In genomic region chr9:106623558-106623957, GRCh38 we compare ENCODE assay signal across 40 cellular contexts.
"Had no signal": no experiment of that assay in that cellular context is flagged by ENCODE, and none has a peak within 500 bp of the region (broad histone marks: within the 10 kb centered on the region; RNA-seq: fewer than 3 reads in every experiment).

No MANE protein-coding gene starts in this region.

- DNase-seq: activated effector memory CD4-positive, alpha-beta T cell treated with anti-CD3 and anti-CD28 coated beads, Interleukin-2, amount 50 U/mL, for 16 hours; activated effector memory CD4-positive, alpha-beta T cell treated with Interleukin-2 at 50 U/mL for 16 hours; activated gamma-delta T cell; activated gamma-delta T cell treated with Interleukin-2 at 50 U/mL for 16 hours; activated naive CD4-positive, alpha-beta T cell treated with anti-CD3 and anti-CD28 coated beads for 36 hours; activated naive CD4-positive, alpha-beta T cell treated with anti-CD3 and anti-CD28 coated beads, Interleukin-2, amount 10 ng/mL, durations not matched to agents 7 days and 5 days; activated naive CD4-positive, alpha-beta T cell treated with anti-CD3 and anti-CD28 coated beads, Interleukin-2, amount 50 U/mL, for 16 hours; activated naive CD4-positive, alpha-beta T cell treated with Interleukin-2 at 50 U/mL for 16 hours; activated naive CD8-positive, alpha-beta T cell treated with anti-CD3 and anti-CD28 coated beads for 36 hours; activated naive CD8-positive, alpha-beta T cell treated with anti-CD3 and anti-CD28 coated beads, Interleukin-2, amount 10 ng/mL, durations not matched to agents 7 days and 5 days; activated naive CD8-positive, alpha-beta T cell treated with anti-CD3 and anti-CD28 coated beads, Interleukin-2, amount 50 U/mL, for 24 hours; activated T-cell treated with anti-CD3 and anti-CD28 coated beads for 4 hours; activated T-cell treated with anti-CD3 and anti-CD28 coated beads, Interleukin-2, amount 50 U/mL, for 1 hour; activated T-cell treated with anti-CD3 and anti-CD28 coated beads, Interleukin-2, amount 50 U/mL, for 24 hours; activated T-cell treated with anti-CD3 and anti-CD28 coated beads, Interleukin-2, amount 50 U/mL, for 4 hours; activated T-cell treated with anti-CD3 and anti-CD28 coated beads, Interleukin-2, amount 50 U/mL, for 48 hours; activated T-cell treated with anti-CD3 and anti-CD28 coated beads, Interleukin-2, amount 50 U/mL, for 72 hours; adrenal gland; amniotic stem cell; amygdala; anterior cingulate cortex; aorta; body of pancreas; brain microvascular endothelial cell; caudate nucleus; central memory CD4-positive, alpha-beta T cell; cerebellar nuclear complex had no signal

- H3K4me3 ChIP-seq: adrenal gland, ascending aorta, body of pancreas, breast epithelium, cardiac muscle cell had no signal

- H3K4me1 Mint-ChIP-seq: activated naive CD4-positive, alpha-beta T cell treated with anti-CD3 and anti-CD28 coated beads, Interleukin-2, amount 10 ng/mL, durations not matched to agents 7 days and 5 days; activated naive CD4-positive, alpha-beta T cell treated with anti-CD3 and anti-CD28 coated beads, Interleukin-2, amount 50 U/mL, for 24 hours; activated naive CD8-positive, alpha-beta T cell treated with anti-CD3 and anti-CD28 coated beads for 36 hours; activated naive CD8-positive, alpha-beta T cell treated with anti-CD3 and anti-CD28 coated beads, Interleukin-2, amount 10 ng/mL, durations not matched to agents 7 days and 5 days; activated naive CD8-positive, alpha-beta T cell treated with anti-CD3 and anti-CD28 coated beads, Interleukin-2, amount 50 U/mL, for 24 hours; activated T-helper 17 cell treated with anti-CD3 and anti-CD28 coated beads, Interleukin-2, amount 50 U/mL, for 72 hours; central memory CD8-positive, alpha-beta T cell had no signal

- H3K9me3 ChIP-seq: adrenal gland, ascending aorta, body of pancreas, breast epithelium had no signal

- H3K4me3 Mint-ChIP-seq: activated naive CD4-positive, alpha-beta T cell treated with anti-CD3 and anti-CD28 coated beads for 36 hours; activated naive CD4-positive, alpha-beta T cell treated with anti-CD3 and anti-CD28 coated beads, Interleukin-2, amount 10 ng/mL, durations not matched to agents 7 days and 5 days; activated naive CD4-positive, alpha-beta T cell treated with anti-CD3 and anti-CD28 coated beads, Interleukin-2, amount 50 U/mL, for 24 hours; activated naive CD8-positive, alpha-beta T cell; activated naive CD8-positive, alpha-beta T cell treated with anti-CD3 and anti-CD28 coated beads for 36 hours; activated naive CD8-positive, alpha-beta T cell treated with anti-CD3 and anti-CD28 coated beads, Interleukin-2, amount 10 ng/mL, durations not matched to agents 7 days and 5 days; activated naive CD8-positive, alpha-beta T cell treated with anti-CD3 and anti-CD28 coated beads, Interleukin-2, amount 50 U/mL, for 24 hours; activated T-cell treated with anti-CD3 and anti-CD28 coated beads, Interleukin-2, amount 50 U/mL, for 24 hours; activated T-cell treated with anti-CD3 and anti-CD28 coated beads, Interleukin-2, amount 50 U/mL, for 4 hours; activated T-cell treated with anti-CD3 and anti-CD28 coated beads, Interleukin-2, amount 50 U/mL, for 72 hours; activated T-helper 1 cell treated with anti-CD3 and anti-CD28 coated beads, Interleukin-12 subunit alpha, Interleukin-12 subunit beta, Interleukin-2, Interleukin-4 antibody, amounts not matched to agents 30 ng/mL and 10 ng/mL and 1 ng/mL, durations not matched to agents 14 hours and 24 hours and 36 hours; activated T-helper 17 cell treated with anti-CD3 and anti-CD28 coated beads, Interleukin-2, amount 50 U/mL, for 72 hours; brain; central memory CD8-positive, alpha-beta T cell had no signal

- H3K4me1 ChIP-seq: adrenal gland, ascending aorta, body of pancreas, breast epithelium had no signal

- H3K27ac Mint-ChIP-seq: activated naive CD4-positive, alpha-beta T cell treated with anti-CD3 and anti-CD28 coated beads for 36 hours; activated naive CD4-positive, alpha-beta T cell treated with anti-CD3 and anti-CD28 coated beads, Interleukin-2, amount 10 ng/mL, durations not matched to agents 7 days and 5 days; activated naive CD4-positive, alpha-beta T cell treated with anti-CD3 and anti-CD28 coated beads, Interleukin-2, amount 50 U/mL, for 24 hours; activated naive CD4-positive, alpha-beta T cell treated with anti-CD3 and anti-CD28 coated beads, Interleukin-2, amount 50 U/mL, for 72 hours; activated naive CD8-positive, alpha-beta T cell; activated naive CD8-positive, alpha-beta T cell treated with anti-CD3 and anti-CD28 coated beads for 36 hours; activated naive CD8-positive, alpha-beta T cell treated with anti-CD3 and anti-CD28 coated beads, Interleukin-2, amount 10 ng/mL, durations not matched to agents 7 days and 5 days; activated naive CD8-positive, alpha-beta T cell treated with anti-CD3 and anti-CD28 coated beads, Interleukin-2, amount 50 U/mL, for 24 hours; activated T-cell treated with anti-CD3 and anti-CD28 coated beads, Interleukin-2, amount 50 U/mL, for 24 hours; activated T-cell treated with anti-CD3 and anti-CD28 coated beads, Interleukin-2, amount 50 U/mL, for 72 hours; activated T-helper 1 cell treated with anti-CD3 and anti-CD28 coated beads, Interleukin-12 subunit alpha, Interleukin-12 subunit beta, Interleukin-2, Interleukin-4 antibody, amounts not matched to agents 30 ng/mL and 10 ng/mL and 1 ng/mL, durations not matched to agents 14 hours and 24 hours and 36 hours; activated T-helper 17 cell treated with anti-CD3 and anti-CD28 coated beads, Interleukin-2, amount 50 U/mL, for 72 hours; activated T-helper 2 cell treated with anti-CD3 and anti-CD28 coated beads, Interferon-gamma antibody, Interleukin-2, Interleukin-4, amounts not matched to agents 10 μg/mL and 5 μg/mL and 100 μg/mL, durations not matched to agents 14 hours and 24 hours and 36 hours; brain had no signal

- H3K36me3 ChIP-seq: adrenal gland, ascending aorta, brain microvascular endothelial cell, breast epithelium, cardiac muscle cell had no signal

- H3K27me3 Mint-ChIP-seq: activated naive CD4-positive, alpha-beta T cell treated with anti-CD3 and anti-CD28 coated beads, Interleukin-2, amount 10 ng/mL, durations not matched to agents 7 days and 5 days; activated naive CD4-positive, alpha-beta T cell treated with anti-CD3 and anti-CD28 coated beads, Interleukin-2, amount 50 U/mL, for 24 hours; activated naive CD8-positive, alpha-beta T cell; activated naive CD8-positive, alpha-beta T cell treated with anti-CD3 and anti-CD28 coated beads for 36 hours; activated naive CD8-positive, alpha-beta T cell treated with anti-CD3 and anti-CD28 coated beads, Interleukin-2, amount 10 ng/mL, durations not matched to agents 7 days and 5 days; activated naive CD8-positive, alpha-beta T cell treated with anti-CD3 and anti-CD28 coated beads, Interleukin-2, amount 50 U/mL, for 24 hours; activated T-cell treated with anti-CD3 and anti-CD28 coated beads, Interleukin-2, amount 50 U/mL, for 24 hours; activated T-helper 17 cell treated with anti-CD3 and anti-CD28 coated beads, Interleukin-2, amount 50 U/mL, for 72 hours; brain; central memory CD8-positive, alpha-beta T cell had no signal

- ATAC-seq: activated naive CD4-positive, alpha-beta T cell treated with anti-CD3 and anti-CD28 coated beads, Interleukin-2, amount 50 U/mL, for 72 hours; activated naive CD8-positive, alpha-beta T cell treated with anti-CD3 and anti-CD28 coated beads, Interleukin-2, amount 50 U/mL, for 24 hours; activated T-cell treated with anti-CD3 and anti-CD28 coated beads, Interleukin-2, amount 50 U/mL, for 4 hours; activated T-cell treated with anti-CD3 and anti-CD28 coated beads, Interleukin-2, amount 50 U/mL, for 72 hours; activated T-helper 17 cell treated with anti-CD3 and anti-CD28 coated beads, Interleukin-2, amount 50 U/mL, for 72 hours; body of pancreas had no signal

- H3K27ac ChIP-seq: adrenal gland, ascending aorta, body of pancreas, brain microvascular endothelial cell, breast epithelium, cardiac muscle cell had no signal

- H3K36me3 Mint-ChIP-seq: activated naive CD4-positive, alpha-beta T cell treated with anti-CD3 and anti-CD28 coated beads, Interleukin-2, amount 10 ng/mL, durations not matched to agents 7 days and 5 days; activated naive CD4-positive, alpha-beta T cell treated with anti-CD3 and anti-CD28 coated beads, Interleukin-2, amount 50 U/mL, for 24 hours; activated naive CD4-positive, alpha-beta T cell treated with anti-CD3 and anti-CD28 coated beads, Interleukin-2, amount 50 U/mL, for 72 hours; activated naive CD8-positive, alpha-beta T cell; activated naive CD8-positive, alpha-beta T cell treated with anti-CD3 and anti-CD28 coated beads for 36 hours; activated naive CD8-positive, alpha-beta T cell treated with anti-CD3 and anti-CD28 coated beads, Interleukin-2, amount 10 ng/mL, durations not matched to agents 7 days and 5 days; brain had no signal

- H3K27me3 ChIP-seq: adrenal gland, ascending aorta, body of pancreas, brain microvascular endothelial cell, breast epithelium, cardiac muscle cell had no signal

- H3K9me3 Mint-ChIP-seq: activated naive CD4-positive, alpha-beta T cell treated with anti-CD3 and anti-CD28 coated beads for 36 hours; activated naive CD4-positive, alpha-beta T cell treated with anti-CD3 and anti-CD28 coated beads, Interleukin-2, amount 50 U/mL, for 24 hours; activated naive CD8-positive, alpha-beta T cell treated with anti-CD3 and anti-CD28 coated beads, Interleukin-2, amount 10 ng/mL, durations not matched to agents 7 days and 5 days; activated naive CD8-positive, alpha-beta T cell treated with anti-CD3 and anti-CD28 coated beads, Interleukin-2, amount 50 U/mL, for 24 hours; activated T-cell treated with anti-CD3 and anti-CD28 coated beads, Interleukin-2, amount 50 U/mL, for 24 hours; activated T-cell treated with anti-CD3 and anti-CD28 coated beads, Interleukin-2, amount 50 U/mL, for 4 hours; activated T-cell treated with anti-CD3 and anti-CD28 coated beads, Interleukin-2, amount 50 U/mL, for 72 hours; activated T-helper 1 cell treated with anti-CD3 and anti-CD28 coated beads, Interleukin-12 subunit alpha, Interleukin-12 subunit beta, Interleukin-2, Interleukin-4 antibody, amounts not matched to agents 30 ng/mL and 10 ng/mL and 1 ng/mL, durations not matched to agents 14 hours and 24 hours and 36 hours; activated T-helper 2 cell treated with anti-CD3 and anti-CD28 coated beads, Interferon-gamma antibody, Interleukin-2, Interleukin-4, amounts not matched to agents 10 μg/mL and 5 μg/mL and 100 μg/mL, durations not matched to agents 14 hours and 24 hours and 36 hours had no signal

- FAIRE-seq: astrocyte, bronchial epithelial cell had no signal
